In genomic region chr6:107493158-107494057, GRCh38 we compare ENCODE assay signal across 9 cellular contexts. TPM values are rescaled to one million over a fixed set of nuclear protein-coding genes. Genes with fewer than 3 reads are reported as not detected.
DNase-seq lines count a peak whose midpoint lies in the region; ATAC-seq, FAIRE-seq and TF ChIP-seq lines count a peak whose summit lies in the region.
"Had no signal": no experiment of that assay in that cellular context is flagged by ENCODE, and none has a peak within 500 bp of the region (broad histone marks: within the 10 kb centered on the region; RNA-seq: fewer than 3 reads in every experiment).

No MANE protein-coding gene starts in this region.

- H3K9me3 Mint-ChIP-seq in astrocyte (ENCODE audit: unreplicated experiment): no peaks in the 10 kb centered on the region

- H3K27me3 Mint-ChIP-seq in astrocyte (ENCODE audit: low read depth, unreplicated experiment): peaks cover 3% of the 10 kb centered on the region

- H3K36me3 Mint-ChIP-seq in astrocyte (ENCODE audit: low read depth, unreplicated experiment): no peaks in the 10 kb centered on the region

- H2AFZ ChIP-seq in astrocyte (ENCODE audit: low read depth, low read length): peak overlapping the region; percentile 1

- H3K4me3 ChIP-seq in astrocyte (ENCODE audit: insufficient read depth, low read depth, low read length): no peak overlapping the region
- peak overlapping the region; percentile 72 for H3K4me3 ChIP-seq in vagina
- H3K4me3 ChIP-seq in mucosa of descending colon: no peak overlapping the region
- H3K4me3 ChIP-seq: BLaER1 had no signal

- no peaks in the 10 kb centered on the region for H3K9me3 ChIP-seq in astrocyte (ENCODE audit: insufficient read depth, low read depth, low read length)
- H3K9me3 ChIP-seq in vagina: no peaks in the 10 kb centered on the region
- H3K9me3 ChIP-seq in mucosa of descending colon: no peaks in the 10 kb centered on the region
- H3K9me3 ChIP-seq: BLaER1 had no signal

- DNase-seq in Right ventricle myocardium superior: no peak
- no peak for DNase-seq in cardiac septum (ENCODE audit: low spot score)
- peak; percentile 20 for DNase-seq in astrocyte (ENCODE audit: low read depth)
- peak; percentile 95 for DNase-seq in left kidney (ENCODE audit: low read depth, low spot score)
- no peak for DNase-seq in vagina (ENCODE audit: extremely low spot score in 2 of 2)
- DNase-seq in mucosa of descending colon: no peak

- H3K4me1 ChIP-seq in astrocyte (ENCODE audit: insufficient read depth, low read length) (peaks cover 30% of the 10 kb centered on the region), vagina (peaks cover 43% of the 10 kb centered on the region), mucosa of descending colon (ENCODE audit: low read depth) (peaks cover 24% of the 10 kb centered on the region)

- H3K9ac ChIP-seq in astrocyte (ENCODE audit: low read length): no peak overlapping the region
- H3K9ac ChIP-seq: BLaER1 had no signal

- peak overlapping the region; percentile 98 for H3K4me2 ChIP-seq in astrocyte (ENCODE audit: low read length)
- H3K4me2 ChIP-seq: BLaER1 had no signal

- FAIRE-seq in astrocyte (lab: Jason Lieb, UNC): no peak

- intact Hi-C loops in Right ventricle myocardium superior (cut with DNase I): loop anchor here (10.0 kb wide), 1 partner anchor 161 kb away; no protein-coding TSS in a partner anchor
- intact Hi-C loops in cardiac septum (cut with DNase I): loop anchor here (5.0 kb wide), 2 partner anchors 49 to 164 kb away; no protein-coding TSS in a partner anchor
- intact Hi-C loops in vagina (cut with DNase I): loop anchor here (10.0 kb wide), 1 partner anchor 171 kb away; no protein-coding TSS in a partner anchor
- intact Hi-C loops in mucosa of descending colon (cut with DNase I, micrococcal nuclease): no loop called here

- peak; percentile 34 for ATAC-seq in Right ventricle myocardium superior (ENCODE audit: poor library complexity)
- no peak for ATAC-seq in mucosa of descending colon
- no peak for ATAC-seq in HG02763 (IDR thresholded peaks at IDR 0.05; ENCODE audit: unreplicated experiment)
- ATAC-seq in GM21825 (IDR thresholded peaks at IDR 0.05; ENCODE audit: unreplicated experiment): no peak

- no peaks in the 10 kb centered on the region for H3K79me2 ChIP-seq in astrocyte (ENCODE audit: insufficient read depth, low read length)

- H3K27ac Mint-ChIP-seq in astrocyte (ENCODE audit: unreplicated experiment): no peak overlapping the region

- peaks cover 11% of the 10 kb centered on the region for H3K4me1 Mint-ChIP-seq in astrocyte (ENCODE audit: low read depth, unreplicated experiment)

- no peak overlapping the region for H3K27ac ChIP-seq in astrocyte (ENCODE audit: low read depth, low read length)
- peak overlapping the region; percentile 60 for H3K27ac ChIP-seq in vagina
- H3K27ac ChIP-seq: BLaER1 had no signal

- TF ChIP-seq CTCF in astrocyte (IDR thresholded peaks at IDR 0.05; ENCODE audit: insufficient read depth, low read depth, low read length) (no peak), vagina (IDR thresholded peaks at IDR 0.05) (no peak), mucosa of descending colon (IDR thresholded peaks at IDR 0.05) (no peak)

- peaks cover 7% of the 10 kb centered on the region for H4K20me1 ChIP-seq in astrocyte (ENCODE audit: insufficient read depth, low read length)

- H3K27me3 ChIP-seq in astrocyte (ENCODE audit: insufficient read depth, low read length): peaks cover 15% of the 10 kb centered on the region
- H3K27me3 ChIP-seq in vagina: no peaks in the 10 kb centered on the region

- H3K4me3 Mint-ChIP-seq in astrocyte (ENCODE audit: unreplicated experiment): no peak overlapping the region

- H3K36me3 ChIP-seq in astrocyte (ENCODE audit: insufficient read depth, low read length) (no peaks in the 10 kb centered on the region), vagina (no peaks in the 10 kb centered on the region), mucosa of descending colon (ENCODE audit: low read depth) (no peaks in the 10 kb centered on the region)
- H3K36me3 ChIP-seq: BLaER1 had no signal

- TF ChIP-seq POLR2A in vagina (IDR thresholded peaks at IDR 0.05): no peak

RNA-seq across cellular contexts. Expression of gene SOBP, which starts 3.5 kb away (rescaled TPM):
- total RNA-seq in Right ventricle myocardium superior (15.6 TPM), cardiac septum (28.7 TPM), astrocyte (4.7 and 7.6 TPM in 2 replicates), vagina (13.3 TPM), mucosa of descending colon (10 to 100 TPM in 1 of 3 donors, 1 to 10 TPM in 2; 1.2 to 31.5 (median 2.5) TPM)

RNA-seq across cellular contexts. Expression of gene PDSS2, which starts 34.0 kb away (rescaled TPM):
- 15.6 TPM for total RNA-seq in Right ventricle myocardium superior
- 16.8 TPM for total RNA-seq in cardiac septum
- total RNA-seq in astrocyte: 7.3 and 7.7 TPM in 2 replicates
- total RNA-seq in vagina: 18.7 TPM
- total RNA-seq in mucosa of descending colon: 10 to 100 TPM; 16.2 to 26.3 (median 25.6) TPM

Comparison
In these comparisons a context has a peak if more than half of its experiments do, and no peak if none do; other contexts are left out.
1. DNase-seq: peak in astrocyte (single experiment) and left kidney (single experiment); none in Right ventricle myocardium superior (single experiment), cardiac septum (single experiment), vagina (0 of 2) and mucosa of descending colon (0 of 3).
2. H3K4me3 ChIP-seq: peak in vagina (2 of 2); none in astrocyte (single experiment) and mucosa of descending colon (single experiment).
3. intact Hi-C loops: an anchor here in Right ventricle myocardium superior (10.0 kb wide), cardiac septum (5.0 kb wide) and vagina (10.0 kb wide); none called in mucosa of descending colon.